Comparison of ENCODE assay signal across 1 cellular context in the genomic region with DNA sequence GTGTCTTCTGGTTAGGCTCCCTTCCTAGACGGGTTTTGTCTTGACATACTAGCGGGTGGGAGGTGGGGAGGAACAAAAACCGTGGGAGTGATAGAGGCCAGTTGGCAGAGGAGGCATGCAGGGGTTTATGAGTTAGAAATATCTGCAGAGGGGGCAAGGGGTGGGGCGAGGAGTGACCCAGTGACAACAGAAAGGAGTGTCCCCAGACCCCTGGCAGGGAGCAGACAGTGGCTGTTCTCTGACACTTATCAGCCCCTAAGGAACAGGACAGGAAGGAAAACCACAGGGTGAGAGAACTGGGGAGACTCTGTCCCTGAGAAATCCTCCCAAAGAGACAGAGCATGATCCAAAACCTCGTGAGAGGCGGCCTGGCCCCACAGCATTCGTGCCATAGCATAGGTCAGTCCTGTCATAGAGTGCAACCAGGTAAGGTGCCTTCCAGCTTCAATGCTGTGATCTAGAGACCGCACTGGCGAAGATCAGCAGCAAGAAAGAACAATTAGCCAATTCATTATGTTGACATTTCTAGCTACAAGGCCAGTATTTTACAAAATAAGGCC.
TF ChIP-seq lines count a peak whose summit lies in the region.

No MANE protein-coding gene starts in this region.

TF ChIP-seq in IMR-90, 13 proteins besides CTCF, POLR2A, EP300 and RAD21 (continued from another document):
- TF ChIP-seq CEBPB (IDR thresholded peaks at IDR 0.05; ENCODE audit: low read depth, low read length) (no peak), BHLHE40 (IDR thresholded peaks at IDR 0.05; ENCODE audit: low read depth, low read length) (no peak), FOS (IDR thresholded peaks at IDR 0.05; ENCODE audit: low read depth, low read length) (no peak), RFX5 (IDR thresholded peaks at IDR 0.05; ENCODE audit: low read depth, low read length) (no peak), MXI1 (IDR thresholded peaks at IDR 0.05; ENCODE audit: borderline replicate concordance, low read depth, low read length) (no peak), RCOR1 (IDR thresholded peaks at IDR 0.05; ENCODE audit: insufficient replicate concordance, low read length) (no peak), SMC3 (IDR thresholded peaks at IDR 0.05; ENCODE audit: low read depth, low read length) (no peak), ELK1 (IDR thresholded peaks at IDR 0.05; ENCODE audit: borderline replicate concordance, low read depth, low read length) (no peak), MAFK (IDR thresholded peaks at IDR 0.05; ENCODE audit: low read depth, low read length) (no peak)
TF ChIP-seq in IMR-90: peak in this region for 0.
